In genomic region chr15:27454281-27455060, GRCh38 we compare ENCODE assay signal across 13 cellular contexts.
DNase-seq lines count a peak whose midpoint lies in the region; ATAC-seq and TF ChIP-seq lines count a peak whose summit lies in the region.
"Had no signal": no experiment of that assay in that cellular context is flagged by ENCODE, and none has a peak within 500 bp of the region (broad histone marks: within the 10 kb centered on the region; RNA-seq: fewer than 3 reads in every experiment).

No MANE protein-coding gene starts in this region.

- DNase-seq in GM04504 (ENCODE audit: low read depth) (peak; percentile 11), RPMI7951 (ENCODE audit: low read depth) (peak; percentile 60), retinal pigment epithelial cell (ENCODE audit: low read depth) (peak; percentile 6), KBM-7 (no peak), D341Med (ENCODE audit: low spot score) (no peak), NCI-H510A treated with DMSO at 0.1 percent for 48 hours (lab: John Stamatoyannopoulos, UW) (no peak), midbrain (lab: John Stamatoyannopoulos, UW) (no peak)
- DNase-seq: anterior cingulate cortex, HCEC 1CT, NCI-H1105 treated with DMSO at 0.1 percent for 48 hours, occipital lobe, small intestine had no signal

- TF ChIP-seq CTCF in retinal pigment epithelial cell (conservative IDR thresholded peaks at IDR 0.05; ENCODE audit: low read depth, low read length), result no peak

- peak; percentile 74 for ATAC-seq in esophagus mucosa

- in situ Hi-C loops in KBM-7 (cut with MboI; ENCODE audit: low pct_unique_long_range_greater_than_20kb, low sequenced_read_pairs), result no loop called here

- no peak overlapping the region for H3K4me3 ChIP-seq in retinal pigment epithelial cell (ENCODE audit: low read length)

Comparison
In these comparisons a context has a peak if more than half of its experiments do, and no peak if none do; other contexts are left out.
1. DNase-seq: peak in GM04504 (single experiment), RPMI7951 (single experiment) and retinal pigment epithelial cell (single experiment); none in KBM-7 (single experiment), D341Med (single experiment), NCI-H510A treated with DMSO at 0.1 percent for 48 hours (single experiment) and midbrain (single experiment).